ENCODE assay signal across 8 cellular contexts in genomic region chr7:150787321-150788281, GRCh38. TPM values are rescaled to one million over a fixed set of nuclear protein-coding genes. Genes with fewer than 3 reads are reported as not detected.
DNase-seq lines count a peak whose midpoint lies in the region; ATAC-seq and TF ChIP-seq lines count a peak whose summit lies in the region.

No MANE protein-coding gene starts in this region.

- H3K36me3 ChIP-seq in Loucy (ENCODE audit: insufficient read depth, low read length), result no peaks in the 10 kb centered on the region

- H3K9ac ChIP-seq in Loucy (ENCODE audit: low read depth, low read length, poor library complexity, severe bottlenecking), result no peak overlapping the region

- H3K9me3 ChIP-seq in Loucy (ENCODE audit: insufficient read depth, low read depth, low read length), result no peaks in the 10 kb centered on the region

- peaks cover 9% of the 10 kb centered on the region for H3K4me1 ChIP-seq in Loucy (ENCODE audit: insufficient read depth, low read length, poor library complexity, severe bottlenecking)

- no peak overlapping the region for H3K4me2 ChIP-seq in Loucy (ENCODE audit: low read depth, low read length, poor library complexity, severe bottlenecking)

- peak overlapping the region; percentile 32 to 72 for H3K27ac Mint-ChIP-seq in natural killer cell treated with Interleukin-12 subunit alpha and Interleukin-12 subunit beta and Interleukin-15 and Interleukin-18, amount 100 ng/mL, for 72 hours

- H3K9me2 ChIP-seq in Loucy (replicated peaks; ENCODE audit: low read depth, low read length), result no peaks in the 10 kb centered on the region

- H2AFZ ChIP-seq in Loucy (ENCODE audit: low read length), result no peak overlapping the region; the same call in 1 of the 2 replicates

- H3K79me2 ChIP-seq in Loucy (ENCODE audit: insufficient read depth, low read length), result no peaks in the 10 kb centered on the region

- no peaks in the 10 kb centered on the region for H4K20me1 ChIP-seq in Loucy (ENCODE audit: insufficient read depth, low read length, poor library complexity, severe bottlenecking)

- no peaks in the 10 kb centered on the region for H3K36me3 Mint-ChIP-seq in natural killer cell treated with Interleukin-12 subunit alpha and Interleukin-12 subunit beta and Interleukin-15 and Interleukin-18, amount 100 ng/mL, for 72 hours

- peaks cover 7 to 14% of the 10 kb centered on the region in 2 donors for H3K4me1 Mint-ChIP-seq in natural killer cell treated with Interleukin-12 subunit alpha and Interleukin-12 subunit beta and Interleukin-15 and Interleukin-18, amount 100 ng/mL, for 72 hours (ENCODE audit: low read depth in 2 of 2)

- peak overlapping the region; percentile 17 for H3K4me3 Mint-ChIP-seq in natural killer cell treated with Interleukin-12 subunit alpha and Interleukin-12 subunit beta and Interleukin-15 and Interleukin-18, amount 100 ng/mL, for 72 hours

- H3K9me3 Mint-ChIP-seq in natural killer cell treated with Interleukin-12 subunit alpha and Interleukin-12 subunit beta and Interleukin-15 and Interleukin-18, amount 100 ng/mL, for 72 hours, result no peaks in the 10 kb centered on the region

- no peak overlapping the region for H3K4me3 ChIP-seq in Loucy (ENCODE audit: low read length, poor library complexity, severe bottlenecking)
- no peak overlapping the region for H3K4me3 ChIP-seq in choroid plexus epithelial cell (ENCODE audit: low read depth, low read length)

- no peaks in the 10 kb centered on the region for H3F3A ChIP-seq in Loucy (ENCODE audit: low read depth)

- peaks cover 0 to 21% of the 10 kb centered on the region in 2 donors for H3K27me3 Mint-ChIP-seq in natural killer cell treated with Interleukin-12 subunit alpha and Interleukin-12 subunit beta and Interleukin-15 and Interleukin-18, amount 100 ng/mL, for 72 hours

- ATAC-seq in natural killer cell treated with Interleukin-12 subunit alpha and Interleukin-12 subunit beta and Interleukin-15 and Interleukin-18, amount 100 ng/mL, for 72 hours, result peak; percentile 41 to 43
- ATAC-seq in HG03039 (IDR thresholded peaks at IDR 0.05; ENCODE audit: unreplicated experiment), result no peak
- ATAC-seq in GM21423 (IDR thresholded peaks at IDR 0.05; ENCODE audit: unreplicated experiment), result no peak

- TF ChIP-seq CTCF in Loucy (conservative IDR thresholded peaks at IDR 0.05; ENCODE audit: low read length) (0 out of 2 replicates have a peak, but pooled peaks have one; percentile 12), choroid plexus epithelial cell (conservative IDR thresholded peaks at IDR 0.05; ENCODE audit: low read depth, low read length) (no peak)

- DNase-seq in D341Med (ENCODE audit: low spot score) (peak; percentile 58), choroid plexus epithelial cell (ENCODE audit: low read depth) (peak; percentile 20), SW 1271 (lab: John Stamatoyannopoulos, UW) (no peak), islet precursor cell (no peak)
- DNase-seq in natural killer cell treated with Interleukin-12 subunit alpha and Interleukin-12 subunit beta and Interleukin-15 and Interleukin-18, amount 100 ng/mL, for 72 hours (ENCODE audit: low spot score), result no peak

- H3K27me3 ChIP-seq in Loucy (ENCODE audit: insufficient read depth, low read length, poor library complexity, severe bottlenecking), result no peaks in the 10 kb centered on the region

RNA-seq across cellular contexts. Expression of gene TMEM176B, which starts 12.6 kb away (rescaled TPM):
- total RNA-seq in natural killer cell treated with Interleukin-12 subunit alpha and Interleukin-12 subunit beta and Interleukin-15 and Interleukin-18, amount 100 ng/mL, for 72 hours, result 1 to 10 TPM in 1 of 2 donors, not detected in 1; 1.2 TPM

RNA-seq across cellular contexts. Expression of gene TMEM176A, which starts 13.0 kb away (rescaled TPM):
- total RNA-seq in natural killer cell treated with Interleukin-12 subunit alpha and Interleukin-12 subunit beta and Interleukin-15 and Interleukin-18, amount 100 ng/mL, for 72 hours, result under 1 TPM in 1 of 2 donors, not detected in 1; 0.64 TPM

RNA-seq across cellular contexts. Expression of gene GIMAP5, which starts 50.4 kb away (rescaled TPM):
- total RNA-seq in natural killer cell treated with Interleukin-12 subunit alpha and Interleukin-12 subunit beta and Interleukin-15 and Interleukin-18, amount 100 ng/mL, for 72 hours, result 100 to 1,000 TPM in 1 of 2 donors, 10 to 100 TPM in 1; 75.5 to 136 TPM

Comparison
In these comparisons a context has a peak if more than half of its experiments do, and no peak if none do; other contexts are left out.
1. DNase-seq: peak in D341Med (single experiment) and choroid plexus epithelial cell (single experiment); none in natural killer cell treated with Interleukin-12 subunit alpha and Interleukin-12 subunit beta and Interleukin-15 and Interleukin-18, amount 100 ng/mL, for 72 hours (single experiment), SW 1271 (0 of 2) and islet precursor cell (single experiment).
2. ATAC-seq: peak in natural killer cell treated with Interleukin-12 subunit alpha and Interleukin-12 subunit beta and Interleukin-15 and Interleukin-18, amount 100 ng/mL, for 72 hours (2 of 2); none in HG03039 (single experiment) and GM21423 (single experiment).